In genomic region chr17:51166987-51167931, GRCh38 we compare ENCODE assay signal across 8 cellular contexts. TPM values are rescaled to one million over a fixed set of nuclear protein-coding genes. Genes with fewer than 3 reads are reported as not detected.
A peak's percentile ranks its signal among the peaks of the same experiment; 100 is the strongest.
DNase-seq lines count a peak whose midpoint lies in the region; ATAC-seq and TF ChIP-seq lines count a peak whose summit lies in the region.

No MANE protein-coding gene starts in this region.

- peak; percentile 14 for DNase-seq in NCI-H1105 (lab: John Stamatoyannopoulos, UW)
- peak; percentile 75 for DNase-seq in WERI-Rb-1
- peak in 36 of 61 donors; percentile 6 to 70 (median 48) for DNase-seq in caudate nucleus (lab: John Stamatoyannopoulos, UW)
- DNase-seq in left lobe of liver (ENCODE audit: low spot score) = peak; percentile 69
- DNase-seq in stimulated activated CD4-positive, alpha-beta T cell treated with anti-CD3 and anti-CD28 coated beads, Interleukin-4, amount 100 ng/mL, for 1 hour = peak; percentile 79
- DNase-seq in occipital lobe (lab: John Stamatoyannopoulos, UW) = no peak

- TF ChIP-seq CTCF in WERI-Rb-1 (IDR thresholded peaks at IDR 0.05; ENCODE audit: low read depth, low read length) = peak; percentile 87

- no peaks in the 10 kb centered on the region for H3K9me3 ChIP-seq in WERI-Rb-1 (ENCODE audit: severe bottlenecking)

- H3K36me3 ChIP-seq in WERI-Rb-1 = peaks cover 76% of the 10 kb centered on the region

- H3K27me3 ChIP-seq in WERI-Rb-1 (ENCODE audit: insufficient read depth, low read depth, severe bottlenecking) = no peaks in the 10 kb centered on the region

- ATAC-seq in GM18498 (IDR thresholded peaks at IDR 0.05; ENCODE audit: unreplicated experiment) (peak; percentile 48), HG02678 (IDR thresholded peaks at IDR 0.05; ENCODE audit: unreplicated experiment) (peak; percentile 49), left lobe of liver (peak; percentile 68)

- H3K27ac ChIP-seq in WERI-Rb-1 (peak overlapping the region; percentile 94), caudate nucleus (ENCODE audit: low read depth, low read length) (peak overlapping the region; percentile 77)

- H3K4me3 ChIP-seq in WERI-Rb-1 (ENCODE audit: low read depth, low read length) = peak overlapping the region; percentile 93

RNA-seq across cellular contexts. Expression of gene NME2, which starts 1.0 kb away (rescaled TPM):
- total RNA-seq in left lobe of liver (178 TPM), occipital lobe (160 TPM)

RNA-seq across cellular contexts. Expression of gene NME1, which starts 13.9 kb away (rescaled TPM):
- total RNA-seq in left lobe of liver (51.9 TPM), occipital lobe (62.2 TPM)

RNA-seq across cellular contexts. Expression of gene SPAG9, which starts 46.6 kb away (rescaled TPM):
- total RNA-seq in left lobe of liver (36.5 TPM), occipital lobe (307 TPM)
